In genomic region chrX:52261463-52262194, GRCh38 we compare ENCODE assay signal across 8 cellular contexts.
DNase-seq lines count a peak whose midpoint lies in the region; ATAC-seq and TF ChIP-seq lines count a peak whose summit lies in the region.

No MANE protein-coding gene starts in this region.

- CTCF ChIA-PET in CD4-positive, alpha-beta memory T cell (lab: Charles Lee; ENCODE audit: partially characterized antibody) = interaction anchor here (0.7 to 1.4 kb wide), 5 partner anchors 13 to 674 kb away, joined by 3 to 6 read pairs (median 4); no protein-coding TSS in a partner anchor

- H3K36me3 ChIP-seq in CD4-positive, alpha-beta memory T cell (ENCODE audit: insufficient read depth, low read length) = no peaks in the 10 kb centered on the region

- H3K9me3 Mint-ChIP-seq in CD4-positive, alpha-beta memory T cell = peaks cover 0 to 3% (median 0%) of the 10 kb centered on the region in 8 donors

- no peak for TF ChIP-seq POLR2A in lower leg skin (IDR thresholded peaks at IDR 0.05)

- H3K27ac Mint-ChIP-seq in CD4-positive, alpha-beta memory T cell = peak overlapping the region; percentile 98 to 100 (median 99)

- intact Hi-C loops in CD4-positive, alpha-beta memory T cell (cut with micrococcal nuclease) = loop anchor here (2.0 to 5.0 kb wide), 3 partner anchors 647 to 1569 kb away; no protein-coding TSS in a partner anchor
- intact Hi-C loops in lower leg skin (cut with DNase I; ENCODE audit: low total_unique reads) = no loop called here

- peak; percentile 86 to 91 (median 91) for DNase-seq in CD4-positive, alpha-beta memory T cell
- peak; percentile 92 for DNase-seq in NCI-H748 (lab: John Stamatoyannopoulos, UW; ENCODE audit: unreplicated experiment)
- DNase-seq in activated CD4-positive, alpha-beta T cell treated with anti-CD3 and anti-CD28 coated beads, Interleukin-2, amount 50 U/mL, for 48 hours = peak; percentile 86 to 88
- peak; percentile 73 to 79 for DNase-seq in dermis microvascular lymphatic vessel endothelial cell (ENCODE audit: low read depth in 2 of 2)
- DNase-seq in lower leg skin (ENCODE audit: low spot score in 2 of 2) = peak; percentile 88 to 99
- DNase-seq in stimulated activated CD4-positive, alpha-beta T cell treated with anti-CD3 and anti-CD28 coated beads, Interleukin-4, amount 100 ng/mL, for 4 hours = peak; percentile 79 to 86

- peaks cover 2 to 22% (median 12%) of the 10 kb centered on the region in 4 donors for H3K4me1 Mint-ChIP-seq in CD4-positive, alpha-beta memory T cell

- H3K9me3 ChIP-seq in CD4-positive, alpha-beta memory T cell (ENCODE audit: control insufficient read depth in 1 of 2, low read length in 2 of 2) = no peaks in the 10 kb centered on the region

- H3K4me3 ChIP-seq in CD4-positive, alpha-beta memory T cell (ENCODE audit: low read length in 2 of 2) = peak overlapping the region in 1 of 2 donors; percentile 88
- H3K4me3 ChIP-seq in lower leg skin (ENCODE audit: low read depth, poor library complexity, severe bottlenecking) = no peak overlapping the region

- peak overlapping the region; percentile 71 for H3K27ac ChIP-seq in CD4-positive, alpha-beta memory T cell (ENCODE audit: low read depth, low read length)

- POLR2A ChIA-PET in CD4-positive, alpha-beta memory T cell (lab: Charles Lee; ENCODE audit: partially characterized antibody) = interaction anchor here (0.6 to 1.7 kb wide), 9 partner anchors 16 to 1920 kb away, joined by 3 to 7 read pairs (median 5); partner anchors contain the start of genes GSPT2, MAGED1 and TSPYL2

- 0 to 2% methylated on average over 21 to 41 of the region's 41 CpGs for WGBS in lower leg skin, 2 donors

- peaks cover 6% of the 10 kb centered on the region in 2 donors for H3K27me3 Mint-ChIP-seq in CD4-positive, alpha-beta memory T cell

- peaks cover 0 to 4% of the 10 kb centered on the region in 2 donors for H3K36me3 Mint-ChIP-seq in CD4-positive, alpha-beta memory T cell

- ATAC-seq in GM19397 (IDR thresholded peaks at IDR 0.05; ENCODE audit: unreplicated experiment) = peak; percentile 100
- ATAC-seq in HG03565 (IDR thresholded peaks at IDR 0.05; ENCODE audit: unreplicated experiment) = peak; percentile 94

- peak overlapping the region; percentile 95 to 100 (median 98) for H3K4me3 Mint-ChIP-seq in CD4-positive, alpha-beta memory T cell

- H3K27me3 ChIP-seq in CD4-positive, alpha-beta memory T cell (ENCODE audit: insufficient read depth, low read length) = no peaks in the 10 kb centered on the region

- TF ChIP-seq CTCF in lower leg skin (IDR thresholded peaks at IDR 0.05) = peak in 1 of 3 donors; percentile 95

- H3K4me1 ChIP-seq in CD4-positive, alpha-beta memory T cell (ENCODE audit: insufficient read depth, low read length) = peaks cover 5% of the 10 kb centered on the region
